ENCODE assay signal across 8 cellular contexts in the genomic region with DNA sequence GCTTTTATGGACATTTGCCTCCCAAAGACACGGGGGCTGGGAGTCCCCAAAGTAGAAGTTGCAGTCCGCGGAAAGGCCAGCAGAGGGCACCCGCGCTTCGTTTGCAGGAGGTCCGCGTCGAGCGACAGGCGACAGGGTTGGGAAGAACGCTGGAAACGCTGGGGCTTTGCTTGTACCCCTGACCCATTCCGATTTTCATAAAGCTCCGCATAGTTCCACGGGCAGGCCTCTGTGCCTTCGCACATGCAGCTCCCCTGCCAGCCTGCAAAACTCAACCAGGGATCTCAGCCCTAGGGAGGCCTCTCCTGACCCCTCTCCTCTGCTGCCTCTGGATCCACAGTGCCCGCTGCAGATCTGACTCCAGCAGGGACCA. TPM values are rescaled to one million over a fixed set of nuclear protein-coding genes. Genes with fewer than 3 reads are reported as not detected.
A peak's percentile ranks its signal among the peaks of the same experiment; 100 is the strongest.
DNase-seq lines count a peak whose midpoint lies in the region; ATAC-seq and TF ChIP-seq lines count a peak whose summit lies in the region.

No MANE protein-coding gene starts in this region.

- H3K79me1 ChIP-seq in trophoblast cell (ENCODE audit: low read length): peaks cover 5% of the 10 kb centered on the region

- no peak overlapping the region for H3K27ac ChIP-seq in DND-41 (ENCODE audit: low read length)
- no peak overlapping the region for H3K27ac ChIP-seq in trophoblast cell (ENCODE audit: low read depth, low read length)
- H3K27ac ChIP-seq in upper lobe of right lung: no peak overlapping the region

- H4K91ac ChIP-seq in trophoblast cell (ENCODE audit: low read depth, low read length): peak overlapping the region; percentile 66

- ATAC-seq in DND-41 (ENCODE audit: insufficient read depth, low read depth) (peak; percentile 87), Right ventricle myocardium inferior (peak; percentile 60), upper lobe of right lung (peak; percentile 79), HG03342 (IDR thresholded peaks at IDR 0.05; ENCODE audit: unreplicated experiment) (no peak)

- peak overlapping the region; percentile 54 for H4K8ac ChIP-seq in trophoblast cell (ENCODE audit: low read depth, low read length)

- H2AFZ ChIP-seq in DND-41 (ENCODE audit: low read depth, low read length): no peak overlapping the region
- peak overlapping the region; percentile 33; the same call in 1 of the 2 replicates for H2AFZ ChIP-seq in Loucy (ENCODE audit: low read length)
- no peak overlapping the region for H2AFZ ChIP-seq in trophoblast cell (ENCODE audit: insufficient read depth, low read length, poor library complexity)

- H3K9ac ChIP-seq in DND-41 (ENCODE audit: low read depth, low read length) (no peak overlapping the region), Loucy (ENCODE audit: low read depth, low read length, poor library complexity, severe bottlenecking) (no peak overlapping the region), trophoblast cell (ENCODE audit: low read length) (no peak overlapping the region)

- no peak overlapping the region for H3K14ac ChIP-seq in trophoblast cell (ENCODE audit: low read length)

- H3K27me3 ChIP-seq in DND-41 (ENCODE audit: insufficient read depth, low read length, poor library complexity) (peaks cover 34% of the 10 kb centered on the region), Loucy (ENCODE audit: insufficient read depth, low read length, poor library complexity, severe bottlenecking) (peaks cover 5% of the 10 kb centered on the region), trophoblast cell (ENCODE audit: insufficient read depth, low read length) (no peaks in the 10 kb centered on the region), upper lobe of right lung (peaks cover 4% of the 10 kb centered on the region)

- no CpG with 5 or more reads among the region's 18 CpGs for WGBS in trophoblast cell (ENCODE audit: extremely low coverage, insufficient coverage, insufficient read length)

- H3K18ac ChIP-seq in trophoblast cell (ENCODE audit: low read length): peak overlapping the region; percentile 69

- no peak overlapping the region for H2AK5ac ChIP-seq in trophoblast cell (ENCODE audit: low read length)

- intact Hi-C loops in Right ventricle myocardium inferior (cut with DNase I) (loop anchor here (1.0 to 2.0 kb wide), 2 partner anchors 53 to 109 kb away; no protein-coding TSS in a partner anchor), upper lobe of right lung (cut with DNase I) (loop anchor here (5.0 kb wide), 1 partner anchor 110 kb away; no protein-coding TSS in a partner anchor)

- H2BK12ac ChIP-seq in trophoblast cell (ENCODE audit: low read length): no peak overlapping the region

- peak; percentile 77 for DNase-seq in DND-41
- peak; percentile 56 for DNase-seq in SKM-1 treated with dmso at 0.1 percent for 144 hours (lab: John Stamatoyannopoulos, UW; ENCODE audit: unreplicated experiment)
- peak; percentile 82 for DNase-seq in activated naive CD4-positive, alpha-beta T cell treated with anti-CD3 and anti-CD28 coated beads, Interleukin-2, amount 50 U/mL, for 16 hours
- DNase-seq in Right ventricle myocardium inferior (ENCODE audit: missing footprints): peak; percentile 91
- DNase-seq in trophoblast cell: peak; percentile 62 to 86
- DNase-seq in upper lobe of right lung: peak; percentile 91

- H3K4me2 ChIP-seq in DND-41 (ENCODE audit: insufficient read depth, low read length) (peak overlapping the region; percentile 38; the same call in 1 of the 2 replicates), Loucy (ENCODE audit: low read depth, low read length, poor library complexity, severe bottlenecking) (peak overlapping the region; percentile 53), trophoblast cell (ENCODE audit: low read length) (peak overlapping the region; percentile 52)

- H3K23ac ChIP-seq in trophoblast cell (ENCODE audit: low read length): no peak overlapping the region

- H4K20me1 ChIP-seq in DND-41 (ENCODE audit: insufficient read depth, low read length): peaks cover 3% of the 10 kb centered on the region; the same call in 1 of the 2 replicates
- no peaks in the 10 kb centered on the region for H4K20me1 ChIP-seq in Loucy (ENCODE audit: insufficient read depth, low read length, poor library complexity, severe bottlenecking)

- H3K4ac ChIP-seq in trophoblast cell (ENCODE audit: low read depth, low read length): no peak overlapping the region

- H2BK5ac ChIP-seq in trophoblast cell (ENCODE audit: low read depth, low read length, poor library complexity): no peak overlapping the region

- H3K79me2 ChIP-seq in DND-41 (ENCODE audit: insufficient read depth, low read length) (no peaks in the 10 kb centered on the region), Loucy (ENCODE audit: insufficient read depth, low read length) (no peaks in the 10 kb centered on the region), trophoblast cell (ENCODE audit: control insufficient read depth, insufficient read depth, low read length, poor library complexity) (no peaks in the 10 kb centered on the region)

- H3K9me3 ChIP-seq in DND-41 (ENCODE audit: insufficient read depth, low read length, severe bottlenecking) (no peaks in the 10 kb centered on the region), Loucy (ENCODE audit: insufficient read depth, low read depth, low read length) (no peaks in the 10 kb centered on the region), trophoblast cell (ENCODE audit: insufficient read depth, low read depth, low read length) (peaks cover 2% of the 10 kb centered on the region), upper lobe of right lung (no peaks in the 10 kb centered on the region)

- TF ChIP-seq CTCF in DND-41 (IDR thresholded peaks at IDR 0.05; ENCODE audit: borderline replicate concordance, extremely low read depth, low read length, poor library complexity, severe bottlenecking): peak; percentile 93
- TF ChIP-seq CTCF in Loucy (conservative IDR thresholded peaks at IDR 0.05; ENCODE audit: low read length): peak; percentile 99
- peak; percentile 94 for TF ChIP-seq CTCF in upper lobe of right lung (IDR thresholded peaks at IDR 0.05)

- no peaks in the 10 kb centered on the region for H3K9me2 ChIP-seq in Loucy (replicated peaks; ENCODE audit: low read depth, low read length)

- no peaks in the 10 kb centered on the region for H3F3A ChIP-seq in Loucy (ENCODE audit: low read depth)

- H4K12ac ChIP-seq in trophoblast cell (ENCODE audit: low read depth, low read length): no peak overlapping the region

- H2BK120ac ChIP-seq in trophoblast cell (ENCODE audit: insufficient read depth, low read length, poor library complexity): peak overlapping the region; percentile 73

- H3K36me3 ChIP-seq in DND-41 (ENCODE audit: insufficient read depth, low read length) (no peaks in the 10 kb centered on the region), Loucy (ENCODE audit: insufficient read depth, low read length) (no peaks in the 10 kb centered on the region), trophoblast cell (ENCODE audit: control insufficient read depth in 1 of 2, insufficient read depth in 2 of 2, low read length in 2 of 2) (no peaks in the 10 kb centered on the region), upper lobe of right lung (no peaks in the 10 kb centered on the region)

- H3K4me3 ChIP-seq in DND-41 (ENCODE audit: low read depth in 1 of 2, low read length in 2 of 2): no peak overlapping the region
- no peak overlapping the region for H3K4me3 ChIP-seq in Loucy (ENCODE audit: low read length, poor library complexity, severe bottlenecking)
- H3K4me3 ChIP-seq in trophoblast cell (ENCODE audit: low read depth, low read length): no peak overlapping the region
- H3K4me3 ChIP-seq in upper lobe of right lung: no peak overlapping the region

- H3K4me1 ChIP-seq in DND-41 (ENCODE audit: insufficient read depth, low read length) (peaks cover 3% of the 10 kb centered on the region; the same call in 1 of the 2 replicates), Loucy (ENCODE audit: insufficient read depth, low read length, poor library complexity, severe bottlenecking) (peaks cover 12% of the 10 kb centered on the region), trophoblast cell (ENCODE audit: control insufficient read depth in 1 of 2, insufficient read depth in 2 of 2, low read length in 2 of 2) (peaks cover 14 to 15% of the 10 kb centered on the region in 2 experiments), upper lobe of right lung (peaks cover 27% of the 10 kb centered on the region)

RNA-seq across cellular contexts. Expression of a gene that starts 44.2 kb away (rescaled TPM):
- total RNA-seq in Right ventricle myocardium inferior (31.5 TPM), upper lobe of right lung (424 TPM)
- 0.30 and 0.33 TPM in 2 replicates for polyA plus RNA-seq in trophoblast cell (2013)

Comparison
In these comparisons a context has a peak if more than half of its experiments do, and no peak if none do; other contexts are left out.
1. RNA of a gene that starts 44.2 kb away (total RNA-seq): 424 TPM in upper lobe of right lung (single experiment); 31.5 TPM in Right ventricle myocardium inferior (single experiment); every median in the first group is over 10 times any median in the second.
2. Peak in every context shown above with its lines, with median percentiles within 50 percentile points of each other: DNase-seq, H3K4me2 ChIP-seq and CTCF ChIP-seq.